10 cellular contexts compared by ENCODE assay signal in the genomic region with DNA sequence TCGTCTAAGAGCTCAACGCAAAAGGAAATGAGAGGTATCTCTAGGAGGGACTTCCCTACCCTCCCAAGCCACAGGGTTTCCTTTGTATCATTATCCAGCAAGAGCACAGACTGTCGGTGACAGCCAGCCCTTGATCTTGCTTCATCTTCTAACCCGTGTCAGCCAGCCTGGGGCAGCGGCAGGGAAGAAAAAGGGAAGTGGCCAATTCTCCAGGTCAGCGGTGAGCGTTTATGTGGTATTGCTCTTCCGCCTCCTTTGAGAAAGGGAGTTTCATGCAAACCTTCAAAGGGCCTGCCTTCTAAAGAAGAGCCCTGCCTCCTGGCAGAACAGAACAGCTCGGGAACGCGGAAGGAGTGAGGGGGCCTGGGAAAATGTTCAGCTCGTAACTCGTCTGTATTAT. TPM values are rescaled to one million over a fixed set of nuclear protein-coding genes. Genes with fewer than 3 reads are reported as not detected.
A peak's percentile ranks its signal among the peaks of the same experiment; 100 is the strongest.
DNase-seq lines count a peak whose midpoint lies in the region; ATAC-seq, FAIRE-seq and TF ChIP-seq lines count a peak whose summit lies in the region.
"Had no signal": no experiment of that assay in that cellular context is flagged by ENCODE, and none has a peak within 500 bp of the region (broad histone marks: within the 10 kb centered on the region; RNA-seq: fewer than 3 reads in every experiment).

No MANE protein-coding gene starts in this region.

- TF ChIP-seq CTCF in MCF 10A (IDR thresholded peaks at IDR 0.05; ENCODE audit: unreplicated experiment) (no peak), breast epithelium (IDR thresholded peaks at IDR 0.05) (no peak), astrocyte (IDR thresholded peaks at IDR 0.05; ENCODE audit: insufficient read depth, low read depth, low read length) (no peak), WTC11 (IDR thresholded peaks at IDR 0.05) (no peak)

- H3K4me1 ChIP-seq in breast epithelium (no peaks in the 10 kb centered on the region), astrocyte (ENCODE audit: insufficient read depth, low read length) (peaks cover 2% of the 10 kb centered on the region)

- TF ChIP-seq POLR2A in breast epithelium (IDR thresholded peaks at IDR 0.05), result no peak

- H3K36me3 ChIP-seq in breast epithelium (no peaks in the 10 kb centered on the region), astrocyte (ENCODE audit: insufficient read depth, low read length) (peaks cover 47% of the 10 kb centered on the region)

- H3K4me3 ChIP-seq in breast epithelium (no peak overlapping the region), astrocyte (ENCODE audit: insufficient read depth, low read depth, low read length) (no peak overlapping the region)

- H2AFZ ChIP-seq in astrocyte (ENCODE audit: low read depth, low read length), result no peak overlapping the region

- H3K27me3 Mint-ChIP-seq in MCF 10A (ENCODE audit: insufficient read depth, unreplicated experiment) (no peaks in the 10 kb centered on the region), astrocyte (ENCODE audit: low read depth, unreplicated experiment) (no peaks in the 10 kb centered on the region), WTC11 (ENCODE audit: low read depth) (no peaks in the 10 kb centered on the region)

- CTCF ChIA-PET in MCF 10A (lab: Yijun Ruan, JAX) (interaction anchor here (0.8 kb wide), 1 partner anchor 10 kb away, joined by 3 read pairs; no protein-coding TSS in a partner anchor), WTC11 (lab: Charles Lee) (no interaction called here)

- H3K36me3 Mint-ChIP-seq in MCF 10A (ENCODE audit: insufficient read depth, unreplicated experiment) (peaks cover 53% of the 10 kb centered on the region), astrocyte (ENCODE audit: low read depth, unreplicated experiment) (peaks cover 24% of the 10 kb centered on the region), WTC11 (peaks cover 34% of the 10 kb centered on the region)

- ATAC-seq in HG03097 (IDR thresholded peaks at IDR 0.05; ENCODE audit: low FRiP score, unreplicated experiment), result peak; percentile 97
- no peak for ATAC-seq in HG03280 (IDR thresholded peaks at IDR 0.05; ENCODE audit: unreplicated experiment)
- ATAC-seq in WTC11, result no peak

- intact Hi-C loops in MCF 10A (cut with micrococcal nuclease) (no loop called here), breast epithelium (cut with DNase I; ENCODE audit: low total_unique reads) (no loop called here)

- POLR2A ChIA-PET in MCF 10A (lab: Yijun Ruan, JAX), result no interaction called here
- POLR2A ChIA-PET in WTC11 (lab: Charles Lee), result no interaction called here

- H3K4me1 Mint-ChIP-seq in MCF 10A (ENCODE audit: insufficient read depth, unreplicated experiment), result peaks cover 16% of the 10 kb centered on the region
- peaks cover 29% of the 10 kb centered on the region for H3K4me1 Mint-ChIP-seq in astrocyte (ENCODE audit: low read depth, unreplicated experiment)
- H3K4me1 Mint-ChIP-seq in WTC11, result peaks cover 46% of the 10 kb centered on the region

- H3K9me3 ChIP-seq in breast epithelium, result no peaks in the 10 kb centered on the region
- H3K9me3 ChIP-seq in astrocyte (ENCODE audit: insufficient read depth, low read depth, low read length), result no peaks in the 10 kb centered on the region
- H3K9me3 ChIP-seq: heart right ventricle had no signal

- H3K27ac ChIP-seq in breast epithelium (no peak overlapping the region), astrocyte (ENCODE audit: low read depth, low read length) (no peak overlapping the region)

- H3K27me3 ChIP-seq in breast epithelium (no peaks in the 10 kb centered on the region), astrocyte (ENCODE audit: insufficient read depth, low read length) (no peaks in the 10 kb centered on the region)

- peaks cover 72% of the 10 kb centered on the region for H3K79me2 ChIP-seq in astrocyte (ENCODE audit: insufficient read depth, low read length)

- FAIRE-seq in astrocyte (lab: Jason Lieb, UNC), result no peak

- H3K4me3 Mint-ChIP-seq in MCF 10A (ENCODE audit: unreplicated experiment) (no peak overlapping the region), astrocyte (ENCODE audit: unreplicated experiment) (no peak overlapping the region), WTC11 (no peak overlapping the region)

- peaks cover 41% of the 10 kb centered on the region for H4K20me1 ChIP-seq in astrocyte (ENCODE audit: insufficient read depth, low read length)

- peak overlapping the region; percentile 19 for H3K27ac Mint-ChIP-seq in MCF 10A (ENCODE audit: low read depth, unreplicated experiment)
- peak overlapping the region; percentile 19 for H3K27ac Mint-ChIP-seq in astrocyte (ENCODE audit: unreplicated experiment)
- no peak overlapping the region for H3K27ac Mint-ChIP-seq in WTC11
- H3K27ac Mint-ChIP-seq: activated T-helper 2 cell treated with anti-CD3 and anti-CD28 coated beads, Interferon-gamma antibody, Interleukin-2, Interleukin-4, amounts not matched to agents 10 μg/mL and 5 μg/mL and 100 μg/mL, durations not matched to agents 14 hours and 24 hours and 36 hours had no signal

- no peak for DNase-seq in MCF 10A (ENCODE audit: unreplicated experiment)
- no peak for DNase-seq in breast epithelium (ENCODE audit: low spot score in 2 of 2)
- DNase-seq in astrocyte (ENCODE audit: low read depth), result no peak
- DNase-seq in stimulated activated naive CD4-positive, alpha-beta T cell treated with Interleukin-2 at 50 U/mL for 16 hours (lab: John Stamatoyannopoulos, UW), result no peak
- no peak for DNase-seq in NCI-H524 treated with DMSO at 0.1 percent for 48 hours (lab: John Stamatoyannopoulos, UW)
- no peak for DNase-seq in WTC11 (ENCODE audit: low spot score)
- DNase-seq: heart right ventricle had no signal

- H3K9me3 Mint-ChIP-seq in MCF 10A (ENCODE audit: unreplicated experiment), result no peaks in the 10 kb centered on the region
- no peaks in the 10 kb centered on the region for H3K9me3 Mint-ChIP-seq in astrocyte (ENCODE audit: unreplicated experiment)
- no peaks in the 10 kb centered on the region for H3K9me3 Mint-ChIP-seq in WTC11
- H3K9me3 Mint-ChIP-seq: activated T-helper 2 cell treated with anti-CD3 and anti-CD28 coated beads, Interferon-gamma antibody, Interleukin-2, Interleukin-4, amounts not matched to agents 10 μg/mL and 5 μg/mL and 100 μg/mL, durations not matched to agents 14 hours and 24 hours and 36 hours had no signal

- H3K4me2 ChIP-seq in astrocyte (ENCODE audit: low read length), result no peak overlapping the region

- H3K9ac ChIP-seq in astrocyte (ENCODE audit: low read length), result no peak overlapping the region

- no TSS peak for BruUV-seq in MCF 10A (replicated peaks; lab: Mats Ljungman, UMichigan)

TF ChIP-seq in WTC11, 78 proteins besides CTCF, POLR2A, EP300 and RAD21:
- TF ChIP-seq FOXK1 (CRISPR knock-in tag; IDR thresholded peaks at IDR 0.05) (no peak), ATF3 (CRISPR knock-in tag; conservative IDR thresholded peaks at IDR 0.05) (no peak), GTF2I (CRISPR knock-in tag; conservative IDR thresholded peaks at IDR 0.05) (no peak), FOXJ3 (CRISPR knock-in tag; IDR thresholded peaks at IDR 0.05; ENCODE audit: borderline replicate concordance) (no peak)

RNA-seq across cellular contexts. Expression of gene EFNB2, which starts 41.9 kb away (rescaled TPM):
- total RNA-seq in MCF 10A (2022) (40.4 and 45.7 TPM in 2 replicates), breast epithelium (10 to 100 TPM in 2 of 3 donors, 1 to 10 TPM in 1; 9.4 to 15.7 (median 15.2) TPM), astrocyte (93.2 and 93.4 TPM in 2 replicates), WTC11 (2021) (14.9 to 15.9 TPM (median 15.0 TPM) in 3 replicates)
